In the genomic region with DNA sequence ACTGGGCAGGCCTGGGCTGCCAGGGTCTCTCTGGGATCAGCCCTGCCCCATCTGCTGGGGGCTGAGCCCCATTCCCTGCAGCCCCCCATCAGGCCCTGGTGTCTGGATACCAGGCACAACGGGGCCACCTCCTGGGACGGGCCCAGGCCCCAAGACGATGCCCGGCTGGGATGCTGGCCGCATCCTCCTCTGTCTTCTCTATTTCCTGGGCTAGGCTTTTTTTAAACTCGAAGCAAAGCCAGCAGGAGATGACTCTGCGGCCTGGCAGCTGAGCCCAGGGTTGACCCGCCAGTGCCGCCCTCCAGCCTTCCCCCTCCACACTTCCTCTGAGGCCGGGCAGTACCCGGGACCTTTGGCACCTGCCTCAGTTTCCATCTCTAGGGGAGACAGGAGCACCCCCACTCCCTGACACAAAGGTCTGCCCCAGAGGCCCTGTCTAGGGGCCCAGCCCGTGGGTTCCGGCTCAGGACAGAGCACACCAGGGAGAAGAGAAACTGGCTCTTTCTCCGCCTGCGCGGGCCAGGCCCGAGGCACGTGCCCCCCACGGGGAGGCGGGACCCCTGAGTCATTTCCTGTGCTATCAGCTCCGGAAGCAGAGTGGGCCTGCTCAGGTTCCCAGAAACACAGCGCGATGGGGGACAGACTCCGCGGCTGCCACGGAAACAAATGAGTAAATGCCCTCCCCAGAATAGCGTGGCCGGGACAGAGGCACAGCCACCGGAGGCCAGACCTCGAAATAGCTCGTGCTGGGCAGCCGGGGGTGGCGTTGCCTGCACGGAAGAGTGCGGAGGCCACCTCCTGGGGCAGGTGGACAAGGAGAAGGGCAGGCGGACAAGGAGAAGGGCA, we compare ENCODE assay signal across 8 cellular contexts.
DNase-seq lines count a peak whose midpoint lies in the region; ATAC-seq and TF ChIP-seq lines count a peak whose summit lies in the region.

No MANE protein-coding gene starts in this region.

- CTCF ChIA-PET in activated CD8-positive, alpha-beta T cell treated with anti-CD3 and anti-CD28 coated beads, Interleukin-2, amount 10 ng/mL, durations not matched to agents 7 days and 5 days (lab: Charles Lee) = interaction anchor here (0.5 to 1.3 kb wide), 3 partner anchors 9 to 272 kb away, joined by 3 to 6 read pairs (median 4); no protein-coding TSS in a partner anchor

- peak overlapping the region; percentile 78 for H3K27ac ChIP-seq in substantia nigra (ENCODE audit: low read depth, low read length, poor library complexity, severe bottlenecking)

- H3K4me3 Mint-ChIP-seq in CD14-positive monocyte = peak overlapping the region; percentile 69 to 88
- peak overlapping the region; percentile 67 to 96 (median 90) for H3K4me3 Mint-ChIP-seq in IgD-negative memory B cell
- H3K4me3 Mint-ChIP-seq in activated CD8-positive, alpha-beta T cell treated with anti-CD3 and anti-CD28 coated beads, Interleukin-2, amount 10 ng/mL, durations not matched to agents 7 days and 5 days = peak overlapping the region; percentile 92
- peak overlapping the region; percentile 95 to 97 for H3K4me3 Mint-ChIP-seq in effector memory CD8-positive, alpha-beta T cell

- peak; percentile 78 for ATAC-seq in GM21515 (IDR thresholded peaks at IDR 0.05; ENCODE audit: unreplicated experiment)
- ATAC-seq in activated CD8-positive, alpha-beta T cell treated with anti-CD3 and anti-CD28 coated beads, Interleukin-2, amount 10 ng/mL, durations not matched to agents 7 days and 5 days = peak; percentile 83
- ATAC-seq in effector memory CD8-positive, alpha-beta T cell (replicated peaks) = peak; percentile 73
- peak; percentile 57 for ATAC-seq in omental fat pad (ENCODE audit: low FRiP score)

- H3K27me3 Mint-ChIP-seq in CD14-positive monocyte (ENCODE audit: low read depth in 3 of 3) (peaks cover 1 to 8% (median 2%) of the 10 kb centered on the region in 3 donors), IgD-negative memory B cell (no peaks in the 10 kb centered on the region)
- H3K27me3 Mint-ChIP-seq in activated CD8-positive, alpha-beta T cell treated with anti-CD3 and anti-CD28 coated beads, Interleukin-2, amount 10 ng/mL, durations not matched to agents 7 days and 5 days (ENCODE audit: low read depth) = no peaks in the 10 kb centered on the region
- no peaks in the 10 kb centered on the region for H3K27me3 Mint-ChIP-seq in effector memory CD8-positive, alpha-beta T cell

- POLR2A ChIA-PET in activated CD8-positive, alpha-beta T cell treated with anti-CD3 and anti-CD28 coated beads, Interleukin-2, amount 10 ng/mL, durations not matched to agents 7 days and 5 days (lab: Charles Lee) = interaction anchor here (0.7 to 7.5 kb wide), 10 partner anchors 8 to 242 kb away, joined by 3 to 128 read pairs (median 6); no protein-coding TSS in a partner anchor

- peaks cover 0 to 24% (median 9%) of the 10 kb centered on the region in 7 donors for H3K9me3 Mint-ChIP-seq in CD14-positive monocyte
- H3K9me3 Mint-ChIP-seq in IgD-negative memory B cell = peaks cover 0 to 4% (median 2%) of the 10 kb centered on the region in 3 donors
- no peaks in the 10 kb centered on the region for H3K9me3 Mint-ChIP-seq in activated CD8-positive, alpha-beta T cell treated with anti-CD3 and anti-CD28 coated beads, Interleukin-2, amount 10 ng/mL, durations not matched to agents 7 days and 5 days (ENCODE audit: insufficient read depth)
- no peaks in the 10 kb centered on the region for H3K9me3 Mint-ChIP-seq in effector memory CD8-positive, alpha-beta T cell

- DNase-seq in CD14-positive monocyte (ENCODE audit: low spot score) = peak; percentile 96
- DNase-seq in activated CD8-positive, alpha-beta T cell treated with anti-CD3 and anti-CD28 coated beads, Interleukin-2, amount 10 ng/mL, durations not matched to agents 7 days and 5 days = peak; percentile 97
- DNase-seq in effector memory CD8-positive, alpha-beta T cell = peak; percentile 91 to 95 (median 93)
- no peak for DNase-seq in omental fat pad (ENCODE audit: low spot score)
- DNase-seq in substantia nigra (lab: John Stamatoyannopoulos, UW) = peak in 26 of 49 donors; percentile 12 to 75 (median 50)
- DNase-seq in DMS79 (lab: John Stamatoyannopoulos, UW) = no peak

- TF ChIP-seq CTCF in CD14-positive monocyte (IDR thresholded peaks at IDR 0.05) (no peak), omental fat pad (IDR thresholded peaks at IDR 0.05) (no peak)

- H3K36me3 Mint-ChIP-seq in CD14-positive monocyte (peaks cover 6 to 8% of the 10 kb centered on the region in 2 donors), IgD-negative memory B cell (no peaks in the 10 kb centered on the region)
- peaks cover 42% of the 10 kb centered on the region for H3K36me3 Mint-ChIP-seq in activated CD8-positive, alpha-beta T cell treated with anti-CD3 and anti-CD28 coated beads, Interleukin-2, amount 10 ng/mL, durations not matched to agents 7 days and 5 days (ENCODE audit: low read depth)
- peaks cover 48% of the 10 kb centered on the region for H3K36me3 Mint-ChIP-seq in effector memory CD8-positive, alpha-beta T cell (ENCODE audit: insufficient read depth)

- H3K4me1 Mint-ChIP-seq in CD14-positive monocyte = peaks cover 50% of the 10 kb centered on the region
- H3K4me1 Mint-ChIP-seq in IgD-negative memory B cell = peaks cover 13 to 22% (median 20%) of the 10 kb centered on the region in 3 donors
- H3K4me1 Mint-ChIP-seq in activated CD8-positive, alpha-beta T cell treated with anti-CD3 and anti-CD28 coated beads, Interleukin-2, amount 10 ng/mL, durations not matched to agents 7 days and 5 days (ENCODE audit: low read depth) = peaks cover 75% of the 10 kb centered on the region
- peaks cover 40 to 43% of the 10 kb centered on the region in 2 donors for H3K4me1 Mint-ChIP-seq in effector memory CD8-positive, alpha-beta T cell (ENCODE audit: low read depth in 2 of 2)

- intact Hi-C loops in CD14-positive monocyte (cut with micrococcal nuclease) = loop anchor here (2.0 to 10.0 kb wide), 4 partner anchors 121 to 353 kb away; a partner anchor contains a TSS

- H3K27ac Mint-ChIP-seq in CD14-positive monocyte (peak overlapping the region; percentile 97 to 99 (median 98)), IgD-negative memory B cell (peak overlapping the region; percentile 84 to 99 (median 97))
- H3K27ac Mint-ChIP-seq in activated CD8-positive, alpha-beta T cell treated with anti-CD3 and anti-CD28 coated beads, Interleukin-2, amount 10 ng/mL, durations not matched to agents 7 days and 5 days = peak overlapping the region; percentile 100
- peak overlapping the region; percentile 100 for H3K27ac Mint-ChIP-seq in effector memory CD8-positive, alpha-beta T cell

Comparison
In these comparisons a context has a peak if more than half of its experiments do, and no peak if none do; other contexts are left out.
1. DNase-seq: peak in CD14-positive monocyte (single experiment), activated CD8-positive, alpha-beta T cell treated with anti-CD3 and anti-CD28 coated beads, Interleukin-2, amount 10 ng/mL, durations not matched to agents 7 days and 5 days (single experiment), effector memory CD8-positive, alpha-beta T cell (3 of 3) and substantia nigra (26 of 49); none in omental fat pad (single experiment) and DMS79 (single experiment).
2. Peak in every context shown above with its lines, with median percentiles within 50 percentile points of each other: H3K27ac Mint-ChIP-seq, H3K4me3 Mint-ChIP-seq and ATAC-seq.